ENCODE assay signal across 20 cellular contexts in genomic region chr5:167952278-167952990, GRCh38.
DNase-seq lines count a peak whose midpoint lies in the region; FAIRE-seq and TF ChIP-seq lines count a peak whose summit lies in the region.
"Had no signal": no experiment of that assay in that cellular context is flagged by ENCODE, and none has a peak within 500 bp of the region (broad histone marks: within the 10 kb centered on the region; RNA-seq: fewer than 3 reads in every experiment).

No MANE protein-coding gene starts in this region.

- no peaks in the 10 kb centered on the region for H3K79me2 ChIP-seq in astrocyte (ENCODE audit: insufficient read depth, low read length)

- no peak overlapping the region for H2AFZ ChIP-seq in astrocyte (ENCODE audit: low read depth, low read length)

- no peak overlapping the region for H3K27ac ChIP-seq in astrocyte (ENCODE audit: low read depth, low read length)
- H3K27ac ChIP-seq: vagina had no signal

- H4K20me1 ChIP-seq in astrocyte (ENCODE audit: insufficient read depth, low read length), result no peaks in the 10 kb centered on the region

- no peak overlapping the region for H3K9ac ChIP-seq in astrocyte (ENCODE audit: low read length)
- H3K9ac ChIP-seq: SK-N-SH had no signal

- H3K4me1 Mint-ChIP-seq in astrocyte (ENCODE audit: low read depth, unreplicated experiment) (peaks cover 62% of the 10 kb centered on the region), immature natural killer cell (no peaks in the 10 kb centered on the region)

- H3K36me3 ChIP-seq in H7 (replicated peaks; ENCODE audit: control insufficient read depth, insufficient read depth, low read length) (no peaks in the 10 kb centered on the region), astrocyte (ENCODE audit: insufficient read depth, low read length) (peaks cover 3% of the 10 kb centered on the region)
- H3K36me3 ChIP-seq: vagina had no signal

- DNase-seq in H7, result peak; percentile 33
- DNase-seq in astrocyte (ENCODE audit: low read depth), result no peak
- peak; percentile 93 for DNase-seq in islet precursor cell
- DNase-seq in renal cortical epithelial cell (ENCODE audit: low read depth), result peak; percentile 16
- no peak for DNase-seq in GM12892 (ENCODE audit: insufficient read length)
- no peak for DNase-seq in SHP77 treated with DMSO at 0.1 percent for 48 hours (lab: John Stamatoyannopoulos, UW)
- no peak for DNase-seq in immature natural killer cell
- DNase-seq: activated CD4-positive, alpha-beta T cell treated with anti-CD3 and anti-CD28 coated beads for 1 hour; AML-193; COR-L47; KBM-7; kidney glomerular epithelial cell; NCI-H1930; NCI-H524; OCI-M1; SK-N-SH; stimulated activated CD4-positive, alpha-beta T cell treated with anti-CD3 and anti-CD28 coated beads, Interleukin-2, amount 100 ng/mL, for 48 hours; T1000 had no signal

- H3K9me3 Mint-ChIP-seq in astrocyte (ENCODE audit: unreplicated experiment), result peaks cover 10% of the 10 kb centered on the region
- peaks cover 0 to 7% (median 1%) of the 10 kb centered on the region in 6 donors for H3K9me3 Mint-ChIP-seq in immature natural killer cell

- H3K27me3 Mint-ChIP-seq in astrocyte (ENCODE audit: low read depth, unreplicated experiment), result no peaks in the 10 kb centered on the region
- H3K27me3 Mint-ChIP-seq in immature natural killer cell (ENCODE audit: low read depth in 3 of 3), result peaks cover 0 to 3% (median 1%) of the 10 kb centered on the region in 3 donors

- H3K27me3 ChIP-seq in H7 (ENCODE audit: control insufficient read depth, insufficient read depth, low read length) (no peaks in the 10 kb centered on the region), astrocyte (ENCODE audit: insufficient read depth, low read length) (no peaks in the 10 kb centered on the region)
- H3K27me3 ChIP-seq: vagina had no signal

- H3K4me2 ChIP-seq in astrocyte (ENCODE audit: low read length), result no peak overlapping the region
- H3K4me2 ChIP-seq: SK-N-SH had no signal

- no peak for TF ChIP-seq POLR2A in GM12892 (IDR thresholded peaks at IDR 0.05; ENCODE audit: low read depth, low read length)

- FAIRE-seq in astrocyte (lab: Jason Lieb, UNC) (no peak), GM12892 (lab: Jason Lieb, UNC) (no peak)
- FAIRE-seq: GM12878 had no signal

- H3K4me3 Mint-ChIP-seq in astrocyte (ENCODE audit: unreplicated experiment) (peak overlapping the region; percentile 60), immature natural killer cell (no peak overlapping the region)

- no peak overlapping the region for H3K4me3 ChIP-seq in H7 (ENCODE audit: insufficient read depth, low read depth, low read length)
- H3K4me3 ChIP-seq in astrocyte (ENCODE audit: insufficient read depth, low read depth, low read length), result no peak overlapping the region
- H3K4me3 ChIP-seq: GM12878, vagina had no signal

- H3K9me3 ChIP-seq in astrocyte (ENCODE audit: insufficient read depth, low read depth, low read length), result no peaks in the 10 kb centered on the region
- H3K9me3 ChIP-seq: SK-N-SH, vagina had no signal

- H3K36me3 Mint-ChIP-seq in astrocyte (ENCODE audit: low read depth, unreplicated experiment) (peaks cover 18% of the 10 kb centered on the region), immature natural killer cell (no peaks in the 10 kb centered on the region)

- peaks cover 17% of the 10 kb centered on the region for H3K4me1 ChIP-seq in astrocyte (ENCODE audit: insufficient read depth, low read length)

- peak overlapping the region; percentile 97 for H3K27ac Mint-ChIP-seq in astrocyte (ENCODE audit: unreplicated experiment)
- no peak overlapping the region for H3K27ac Mint-ChIP-seq in immature natural killer cell

- TF ChIP-seq CTCF in astrocyte (IDR thresholded peaks at IDR 0.05; ENCODE audit: insufficient read depth, low read depth, low read length), result no peak

Comparison
In these comparisons a context has a peak if more than half of its experiments do, and no peak if none do; other contexts are left out.
1. DNase-seq: peak in H7 (single experiment), islet precursor cell (single experiment) and renal cortical epithelial cell (single experiment); none in astrocyte (single experiment), GM12892 (single experiment), SHP77 treated with DMSO at 0.1 percent for 48 hours (single experiment) and immature natural killer cell (0 of 3).